ENCODE assay signal across 19 cellular contexts in genomic region chr6:40545954-40546353, GRCh38. TPM values are rescaled to one million over a fixed set of nuclear protein-coding genes. Genes with fewer than 3 reads are reported as not detected.
DNase-seq lines count a peak whose midpoint lies in the region; ATAC-seq and TF ChIP-seq lines count a peak whose summit lies in the region.
"Had no signal": no experiment of that assay in that cellular context is flagged by ENCODE, and none has a peak within 500 bp of the region (broad histone marks: within the 10 kb centered on the region; RNA-seq: fewer than 3 reads in every experiment).

No MANE protein-coding gene starts in this region.

- H3K4me3 ChIP-seq in endodermal cell (ENCODE audit: low read length) (no peak overlapping the region), mesendoderm (ENCODE audit: low read length) (no peak overlapping the region), upper lobe of left lung (no peak overlapping the region)
- H3K4me3 ChIP-seq: K562 had no signal

- H3K9me3 ChIP-seq in endodermal cell (ENCODE audit: control insufficient read depth, low read length) (no peaks in the 10 kb centered on the region), upper lobe of left lung (no peaks in the 10 kb centered on the region)

- no peak overlapping the region for H3K9ac ChIP-seq in endodermal cell (ENCODE audit: extremely low read depth, low read length, poor library complexity, severe bottlenecking)
- no peak overlapping the region for H3K9ac ChIP-seq in mesendoderm (ENCODE audit: low read length)

- peaks cover 9% of the 10 kb centered on the region for H3K4me1 Mint-ChIP-seq in endodermal cell
- H3K4me1 Mint-ChIP-seq: CD14-positive monocyte had no signal

- no peak overlapping the region for H3K4me3 Mint-ChIP-seq in endodermal cell
- H3K4me3 Mint-ChIP-seq: CD14-positive monocyte had no signal

- H3K79me1 ChIP-seq in mesendoderm (ENCODE audit: low read length) = no peaks in the 10 kb centered on the region

- H2BK120ac ChIP-seq in mesendoderm (ENCODE audit: low read depth, low read length) = no peak overlapping the region

- H3K4ac ChIP-seq in mesendoderm (ENCODE audit: low read depth, low read length) = no peak overlapping the region

- no peaks in the 10 kb centered on the region for H3K27me3 ChIP-seq in endodermal cell (ENCODE audit: control insufficient read depth, insufficient read depth, low read length, poor library complexity, severe bottlenecking)
- no peaks in the 10 kb centered on the region for H3K27me3 ChIP-seq in mesendoderm (ENCODE audit: insufficient read depth, low read length, poor library complexity)
- no peaks in the 10 kb centered on the region for H3K27me3 ChIP-seq in upper lobe of left lung

- H3K36me3 ChIP-seq in endodermal cell (ENCODE audit: control insufficient read depth, insufficient read depth, low read length) (no peaks in the 10 kb centered on the region), mesendoderm (ENCODE audit: control insufficient read depth, insufficient read depth, low read length) (no peaks in the 10 kb centered on the region), upper lobe of left lung (no peaks in the 10 kb centered on the region)

- no peaks in the 10 kb centered on the region for H3K4me1 ChIP-seq in endodermal cell (ENCODE audit: control insufficient read depth, insufficient read depth, low read length)
- H3K4me1 ChIP-seq in mesendoderm (ENCODE audit: control insufficient read depth, low read depth, low read length) = peaks cover 6% of the 10 kb centered on the region
- H3K4me1 ChIP-seq in upper lobe of left lung = no peaks in the 10 kb centered on the region

- H3K27me3 Mint-ChIP-seq in endodermal cell (ENCODE audit: insufficient read depth) = peaks cover 3% of the 10 kb centered on the region

- no peak overlapping the region for H4K8ac ChIP-seq in mesendoderm (ENCODE audit: low read depth, low read length)

- H3K79me2 ChIP-seq in mesendoderm (ENCODE audit: control insufficient read depth, insufficient read depth, low read length) = no peaks in the 10 kb centered on the region

- no peak overlapping the region for H3K23ac ChIP-seq in mesendoderm (ENCODE audit: low read length)

- no peak overlapping the region for H2AK5ac ChIP-seq in mesendoderm (ENCODE audit: low read length)

- TF ChIP-seq POLR2A in upper lobe of left lung (IDR thresholded peaks at IDR 0.05) = no peak

- H2BK5ac ChIP-seq in mesendoderm (ENCODE audit: low read length) = no peak overlapping the region

- H3K27ac Mint-ChIP-seq in endodermal cell = no peak overlapping the region

- intact Hi-C loops in cardiac septum (cut with DNase I) = no loop called here
- intact Hi-C loops in left cardiac atrium (cut with DNase I) = loop anchor here in 1 of 2 donors (10.0 kb wide), 1 partner anchor 201 kb away; no protein-coding TSS in a partner anchor

- H3K56ac ChIP-seq in mesendoderm (ENCODE audit: low read length) = no peak overlapping the region

- no peak overlapping the region for H3K18ac ChIP-seq in mesendoderm (ENCODE audit: low read length)

- H3K9me3 Mint-ChIP-seq in endodermal cell = no peaks in the 10 kb centered on the region
- H3K9me3 Mint-ChIP-seq: CD14-positive monocyte had no signal

- H3K4me2 ChIP-seq in mesendoderm (ENCODE audit: low read length) = no peak overlapping the region

- H3K27ac ChIP-seq in endodermal cell (ENCODE audit: low read depth, low read length) = no peak overlapping the region
- H3K27ac ChIP-seq in mesendoderm (ENCODE audit: low read depth, low read length) = no peak overlapping the region
- H3K27ac ChIP-seq in upper lobe of left lung = no peak overlapping the region
- H3K27ac ChIP-seq: HL-60 had no signal

- no peak overlapping the region for H4K5ac ChIP-seq in mesendoderm (ENCODE audit: low read length)

- TF ChIP-seq CTCF in endodermal cell (conservative IDR thresholded peaks at IDR 0.05) = no peak
- no peak for TF ChIP-seq CTCF in upper lobe of left lung (IDR thresholded peaks at IDR 0.05)

- WGBS in endodermal cell (ENCODE audit: insufficient coverage in 1 of 2, insufficient read length in 1 of 2), 2 experiments = 21 to 29% methylated on average over 5 to 6 of the region's 6 CpGs
- WGBS in mesendoderm (ENCODE audit: extremely low coverage, insufficient coverage, low lambda C conversion rate) = no CpG with 5 or more reads among the region's 6 CpGs
- WGBS in upper lobe of left lung, 2 donors = 55 to 67% methylated on average over 5 to 6 of the region's 6 CpGs

- no peaks in the 10 kb centered on the region for H3K36me3 Mint-ChIP-seq in endodermal cell (ENCODE audit: low read depth)
- H3K36me3 Mint-ChIP-seq: CD14-positive monocyte had no signal

- no peak for TF ChIP-seq EP300 in upper lobe of left lung (IDR thresholded peaks at IDR 0.05)

- no peak for ATAC-seq in left cardiac atrium
- ATAC-seq in upper lobe of left lung (ENCODE audit: low FRiP score in 2 of 2) = no peak
- ATAC-seq in HG02884 (IDR thresholded peaks at IDR 0.05; ENCODE audit: unreplicated experiment) = no peak
- ATAC-seq: K562 had no signal

- H2BK15ac ChIP-seq in mesendoderm (replicated peaks; ENCODE audit: low read depth) = no peak overlapping the region

- DNase-seq in cardiac septum (ENCODE audit: low spot score) (peak; percentile 24), left cardiac atrium (no peak), endodermal cell (peak; percentile 91), mesendoderm (peak; percentile 69), H4 (ENCODE audit: low spot score) (no peak), upper lobe of left lung (no peak), NCI-H1694 (lab: John Stamatoyannopoulos, UW) (no peak)
- DNase-seq: GDM1, NCI-H1436 treated with DMSO at 0.1 percent for 48 hours, NCI-H2107, NCI-H345, NCI-H774, SIG-M5 had no signal

RNA-seq across cellular contexts. Expression of gene LRFN2, which starts 41.2 kb away (rescaled TPM):
- total RNA-seq in cardiac septum (not detected), left cardiac atrium (not detected), endodermal cell (under 1 TPM in 1 of 2 donors, not detected in 1; 0.15 TPM), upper lobe of left lung (under 1 TPM in 2 of 6 donors, not detected in 4; 0.06 to 0.20 TPM)
- polyA plus RNA-seq in endodermal cell (2013, experiment 1 of 2) = 0.14 TPM
- polyA plus RNA-seq in endodermal cell (2013, experiment 2 of 2) = 0.08 TPM
- polyA plus RNA-seq in mesendoderm (2013, experiment 1 of 2) = 0.14 TPM
- polyA plus RNA-seq in mesendoderm (2013, experiment 2 of 2) = 0.18 TPM
- total RNA-seq in H4 (2014; rRNA removed; shearing (Covaris generic)) = not detected in 2 replicates
- total RNA-seq: K562, OCI-LY7, RPMI7951 had no signal
- polyA plus RNA-seq: CD14-positive monocyte, K562 had no signal

Comparison
In these comparisons a context has a peak if more than half of its experiments do, and no peak if none do; other contexts are left out.
1. DNase-seq: peak in cardiac septum (single experiment), endodermal cell (single experiment) and mesendoderm (single experiment); none in left cardiac atrium (single experiment), H4 (single experiment), upper lobe of left lung (0 of 2) and NCI-H1694 (single experiment).